ENCODE assay signal across 1 cellular context in genomic region chr10:52568309-52568708, GRCh38.
TF ChIP-seq lines count a peak whose summit lies in the region.

No MANE protein-coding gene starts in this region.

TF ChIP-seq in SK-N-SH treated with all-trans-retinoic acid at 6 μM for 48 hours, 23 proteins besides CTCF, POLR2A, EP300 and RAD21 (continued from another document):
- peak; percentile 95 for TF ChIP-seq PATZ1 (CRISPR knock-in tag; IDR thresholded peaks at IDR 0.05; ENCODE audit: borderline replicate concordance)
- TF ChIP-seq ZFP30 (CRISPR knock-in tag; IDR thresholded peaks at IDR 0.05), result peak; percentile 66
- TF ChIP-seq OSR1 (CRISPR knock-in tag; IDR thresholded peaks at IDR 0.05), result no peak
- no peak for TF ChIP-seq PPARA (CRISPR knock-in tag; IDR thresholded peaks at IDR 0.05; ENCODE audit: borderline replicate concordance)
- TF ChIP-seq ZC3H10 (CRISPR knock-in tag; IDR thresholded peaks at IDR 0.05), result peak; percentile 99
- TF ChIP-seq ZFP3 (CRISPR knock-in tag; IDR thresholded peaks at IDR 0.05), result no peak
- TF ChIP-seq CREB5 (CRISPR knock-in tag; IDR thresholded peaks at IDR 0.05; ENCODE audit: low read depth), result no peak; the same call in 1 of the 2 replicates
- TF ChIP-seq GLIS3 (CRISPR knock-in tag; IDR thresholded peaks at IDR 0.05), result no peak
